In the genomic region with DNA sequence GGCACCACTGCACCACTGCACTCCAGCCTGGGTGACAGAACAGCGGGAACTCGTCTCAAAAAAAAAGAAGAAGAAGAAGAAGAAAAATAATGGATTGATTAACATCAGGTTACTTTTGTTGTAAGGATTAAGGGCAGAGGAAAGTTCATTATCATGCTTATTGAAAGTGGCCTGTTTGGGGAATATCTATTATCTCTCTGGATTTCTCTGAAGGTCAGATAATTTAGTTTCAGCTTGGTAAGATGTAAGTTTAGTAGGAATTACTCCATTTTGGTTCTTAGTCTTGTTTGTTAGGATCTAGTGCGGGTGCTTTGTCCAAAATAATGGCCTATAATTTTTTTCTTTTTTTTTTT, we compare ENCODE assay signal across 18 cellular contexts. TPM values are rescaled to one million over a fixed set of nuclear protein-coding genes. Genes with fewer than 3 reads are reported as not detected.
DNase-seq lines count a peak whose midpoint lies in the region; ATAC-seq, FAIRE-seq and TF ChIP-seq lines count a peak whose summit lies in the region.
"Had no signal": no experiment of that assay in that cellular context is flagged by ENCODE, and none has a peak within 500 bp of the region (broad histone marks: within the 10 kb centered on the region; RNA-seq: fewer than 3 reads in every experiment).

No MANE protein-coding gene starts in this region.

- H2BK5ac ChIP-seq in H1 (ENCODE audit: low read depth, low read length) (no peak overlapping the region), neuronal stem cell (ENCODE audit: low read length) (no peak overlapping the region)

- H3K79me2 ChIP-seq in GM23338 (replicated peaks; ENCODE audit: insufficient read depth) (peaks cover 19% of the 10 kb centered on the region), H1 (ENCODE audit: control insufficient read depth in 1 of 2, insufficient read depth in 2 of 2, low read length in 2 of 2) (peaks cover 3 to 16% of the 10 kb centered on the region in 2 experiments; a peak in 3 of 4 replicates)

- H3K4me3 ChIP-seq in GM23338 (no peak overlapping the region), H1 (ENCODE audit: extremely low read depth in 1 of 4, insufficient read depth in 2 of 4, low read depth in 3 of 4, low read length in 4 of 4) (no peak overlapping the region), neuronal stem cell (ENCODE audit: low read length in 2 of 2) (no peak overlapping the region), pancreas (no peak overlapping the region)
- H3K4me3 ChIP-seq: A549 had no signal

- H3K36me3 Mint-ChIP-seq in T-helper 2 cell treated with Interferon-gamma antibody and Interleukin-4, amounts not matched to agents 5 μg/mL and 100 μg/mL, for 36 hours (ENCODE audit: low read depth) = peaks cover 1% of the 10 kb centered on the region
- H3K36me3 Mint-ChIP-seq in GM23338 (ENCODE audit: low read depth) = no peaks in the 10 kb centered on the region; the same call in 2 of the 3 replicates

- no peaks in the 10 kb centered on the region for H3K36me3 ChIP-seq in GM23338 (ENCODE audit: insufficient read depth)
- H3K36me3 ChIP-seq in H1 (ENCODE audit: control insufficient read depth in 2 of 4, insufficient read depth in 4 of 4, low read length in 3 of 4) = no peaks in the 10 kb centered on the region
- H3K36me3 ChIP-seq in neuronal stem cell (replicated peaks in 1 of 2; ENCODE audit: control insufficient read depth in 2 of 2, insufficient read depth in 2 of 2, low read length in 2 of 2) = no peaks in the 10 kb centered on the region
- no peaks in the 10 kb centered on the region for H3K36me3 ChIP-seq in pancreas

- no peak overlapping the region for H3K4me2 ChIP-seq in GM23338
- H3K4me2 ChIP-seq in H1 (ENCODE audit: insufficient read depth in 1 of 2, low read depth in 2 of 2, low read length in 2 of 2) = no peak overlapping the region
- no peak overlapping the region for H3K4me2 ChIP-seq in neuronal stem cell (ENCODE audit: insufficient read depth, low read length, poor library complexity, severe bottlenecking)
- H3K4me2 ChIP-seq: A549 had no signal

- H2AK5ac ChIP-seq in H1 (ENCODE audit: low read depth, low read length) (no peak overlapping the region), neuronal stem cell (ENCODE audit: low read depth, low read length) (no peak overlapping the region)

- no peak overlapping the region for H4K91ac ChIP-seq in H1 (replicated peaks; ENCODE audit: insufficient read length, low read length)
- H4K91ac ChIP-seq in neuronal stem cell (ENCODE audit: low read depth, low read length, poor library complexity) = no peak overlapping the region

- H2BK120ac ChIP-seq in H1 (replicated peaks; ENCODE audit: low read depth, low read length) (no peak overlapping the region), neuronal stem cell (ENCODE audit: low read depth, low read length) (no peak overlapping the region)

- H3K79me1 ChIP-seq in H1 (ENCODE audit: low read depth, low read length) = peaks cover 6% of the 10 kb centered on the region
- peaks cover 7% of the 10 kb centered on the region for H3K79me1 ChIP-seq in neuronal stem cell (ENCODE audit: low read depth, low read length)

- no peaks in the 10 kb centered on the region for H3K9me3 Mint-ChIP-seq in T-helper 2 cell treated with Interferon-gamma antibody and Interleukin-4, amounts not matched to agents 5 μg/mL and 100 μg/mL, for 36 hours
- H3K9me3 Mint-ChIP-seq in GM23338 = no peaks in the 10 kb centered on the region

- H3K27ac Mint-ChIP-seq in T-helper 2 cell treated with Interferon-gamma antibody and Interleukin-4, amounts not matched to agents 5 μg/mL and 100 μg/mL, for 36 hours = peak overlapping the region; percentile 26
- peak overlapping the region; percentile 48; the same call in 1 of the 2 replicates for H3K27ac Mint-ChIP-seq in GM23338

- FAIRE-seq in H1 (lab: Jason Lieb, UNC) (no peak), pancreas (lab: Jason Lieb, UNC) (no peak)
- FAIRE-seq: A549 had no signal

- peaks cover 13% of the 10 kb centered on the region for H3K4me1 Mint-ChIP-seq in T-helper 2 cell treated with Interferon-gamma antibody and Interleukin-4, amounts not matched to agents 5 μg/mL and 100 μg/mL, for 36 hours (ENCODE audit: low read depth)
- peaks cover 5% of the 10 kb centered on the region; the same call in 2 of the 3 replicates for H3K4me1 Mint-ChIP-seq in GM23338

- TF ChIP-seq EP300 in H1 (IDR thresholded peaks at IDR 0.05; ENCODE audit: borderline replicate concordance in 1 of 2, low read depth in 2 of 2, low read length in 2 of 2) = no peak

- H4K8ac ChIP-seq in H1 (ENCODE audit: extremely low read depth, insufficient read depth, low read length) (no peak overlapping the region), neuronal stem cell (ENCODE audit: low read depth, low read length) (no peak overlapping the region)

- intact Hi-C loops in pancreas (cut with DNase I) = no loop called here

- 90% methylated on average over 3 of the region's 3 CpGs; no CpG with 5 or more reads in 1 of the 2 experiments for WGBS in H1 (ENCODE audit: extremely low coverage in 1 of 2, insufficient coverage in 1 of 2, insufficient read length in 1 of 2, insufficient replicate concordance in 2 of 2, low coverage in 1 of 2, low lambda C conversion rate in 2 of 2, missing lambda C conversion rate in 1 of 2), 2 experiments
- WGBS in neuronal stem cell (ENCODE audit: extremely low coverage in 2 of 2, insufficient read length in 2 of 2, insufficient replicate concordance in 1 of 2), 2 donors = no CpG with 5 or more reads among the region's 3 CpGs
- WGBS in pancreas, 2 donors = 73 to 88% methylated on average over 3 of the region's 3 CpGs

- H3K23me2 ChIP-seq in H1 (ENCODE audit: low read depth, low read length) = peaks cover 6% of the 10 kb centered on the region; the same call in 1 of the 2 replicates

- TF ChIP-seq CTCF in GM23338 (conservative IDR thresholded peaks at IDR 0.05; ENCODE audit: low read depth in 2 of 2) (no peak), H1 (IDR thresholded peaks at IDR 0.05; ENCODE audit: control extremely low read depth in 1 of 3, insufficient read depth in 1 of 3, low read depth in 1 of 3, low read length in 3 of 3) (no peak), pancreas (IDR thresholded peaks at IDR 0.05) (no peak)

- no peak for ATAC-seq in GM23338
- ATAC-seq in HG03354 (IDR thresholded peaks at IDR 0.05; ENCODE audit: poor library complexity, severe bottlenecking, unreplicated experiment) = no peak
- ATAC-seq in pancreas = no peak
- ATAC-seq: A549 had no signal

- H3K18ac ChIP-seq in H1 (ENCODE audit: extremely low read depth, low read length) (no peak overlapping the region), neuronal stem cell (ENCODE audit: low read length) (no peak overlapping the region)

- TF ChIP-seq RAD21 in H1 (IDR thresholded peaks at IDR 0.05 in 1 of 2, conservative IDR thresholded peaks at IDR 0.05 in 1 of 2; ENCODE audit: low read depth in 2 of 2, low read length in 2 of 2) = no peak

- no peak for TF ChIP-seq POLR2A in H1 (IDR thresholded peaks at IDR 0.05; ENCODE audit: control extremely low read depth in 1 of 2, low read depth in 2 of 2, low read length in 2 of 2)

- H3K14ac ChIP-seq in H1 (ENCODE audit: insufficient read length) (no peak overlapping the region), neuronal stem cell (ENCODE audit: low read length) (no peak overlapping the region)

- H3K23ac ChIP-seq in H1 (ENCODE audit: insufficient read length) = no peak overlapping the region
- H3K23ac ChIP-seq in neuronal stem cell (ENCODE audit: low read depth, low read length, poor library complexity) = no peak overlapping the region

- H2BK12ac ChIP-seq in H1 (ENCODE audit: low read depth, low read length) = no peak overlapping the region
- no peak overlapping the region for H2BK12ac ChIP-seq in neuronal stem cell (ENCODE audit: low read length)

- H3K9ac ChIP-seq in H1 (replicated peaks in 1 of 4; ENCODE audit: extremely low read depth in 1 of 4, low read depth in 3 of 4, low read length in 3 of 4) (no peak overlapping the region), neuronal stem cell (ENCODE audit: low read depth, low read length, poor library complexity) (no peak overlapping the region)

- DNase-seq in T-helper 2 cell treated with Interferon-gamma antibody and Interleukin-4, amounts not matched to agents 5 μg/mL and 100 μg/mL, for 36 hours (ENCODE audit: low spot score) = no peak
- DNase-seq in T-helper 2 cell (no peak), GM23338 (ENCODE audit: low spot score) (no peak), H1 (ENCODE audit: low read depth in 1 of 2, low spot score in 2 of 2) (no peak), neuronal stem cell (ENCODE audit: low spot score) (no peak), NCI-H345 (lab: John Stamatoyannopoulos, UW) (no peak), pancreas (no peak)
- DNase-seq: AML-193; Calu3; CD4-positive, alpha-beta memory T cell; DMS79 treated with DMSO at 0.1 percent for 48 hours; GF-D8; H7 had no signal

- H3F3A ChIP-seq in GM23338 (replicated peaks; ENCODE audit: low read depth) = no peaks in the 10 kb centered on the region

- POLR2A ChIA-PET in H1 (lab: Charles Lee; ENCODE audit: partially characterized antibody) = interaction anchor here (0.7 kb wide), 1 partner anchor 28 kb away, joined by 4 read pairs; no protein-coding TSS in a partner anchor

- CTCF ChIA-PET in H1 (lab: Charles Lee; ENCODE audit: partially characterized antibody) = no interaction called here

- H2BK15ac ChIP-seq in H1 (ENCODE audit: low read length) = no peak overlapping the region
- no peak overlapping the region for H2BK15ac ChIP-seq in neuronal stem cell (ENCODE audit: low read length)

- H4K20me1 ChIP-seq in GM23338 (replicated peaks; ENCODE audit: insufficient read depth) (no peaks in the 10 kb centered on the region), H1 (replicated peaks in 1 of 2; ENCODE audit: control insufficient read depth in 1 of 2, insufficient read depth in 2 of 2, low read length in 2 of 2) (peaks cover 0 to 3% of the 10 kb centered on the region in 2 experiments)

- no peak overlapping the region for H3K56ac ChIP-seq in H1 (replicated peaks; ENCODE audit: insufficient read length, low read depth, low read length)

- 0 out of 2 replicates have a peak, but pooled peaks cover 3% of the 10 kb centered on the region for H3K9me2 ChIP-seq in GM23338 (ENCODE audit: insufficient read depth)

- H3K27me3 ChIP-seq in GM23338 (ENCODE audit: insufficient read depth) (no peaks in the 10 kb centered on the region), H1 (replicated peaks in 1 of 4; ENCODE audit: control insufficient read depth in 3 of 4, extremely low read depth in 1 of 4, insufficient read depth in 3 of 4, low read length in 3 of 4) (no peaks in the 10 kb centered on the region), neuronal stem cell (ENCODE audit: control insufficient read depth in 3 of 3, insufficient read depth in 3 of 3, low read depth in 1 of 3, low read length in 3 of 3) (no peaks in the 10 kb centered on the region), pancreas (no peaks in the 10 kb centered on the region)

- H3K4me1 ChIP-seq in GM23338 (ENCODE audit: insufficient read depth) (0 out of 2 replicates have a peak, but pooled peaks cover 5% of the 10 kb centered on the region), H1 (replicated peaks in 1 of 4; ENCODE audit: control insufficient read depth in 3 of 4, insufficient read depth in 4 of 4, low read length in 3 of 4) (peaks cover 2 to 6% (median 3%) of the 10 kb centered on the region in 4 experiments; a peak in 3 of 7 replicates), neuronal stem cell (ENCODE audit: control insufficient read depth in 2 of 2, insufficient read depth in 1 of 2, low read depth in 1 of 2, low read length in 2 of 2) (peaks cover 3 to 4% of the 10 kb centered on the region in 2 donors), pancreas (peaks cover 0 to 10% (median 5%) of the 10 kb centered on the region in 3 donors)

- H3K27ac ChIP-seq in GM23338 (ENCODE audit: low read depth) (no peak overlapping the region), H1 (ENCODE audit: low read depth, low read length) (no peak overlapping the region), neuronal stem cell (replicated peaks; ENCODE audit: low read length) (no peak overlapping the region), pancreas (no peak overlapping the region)
- H3K27ac ChIP-seq: 22Rv1, A549, C4-2B had no signal

- H2BK20ac ChIP-seq in H1 (ENCODE audit: low read length) = no peak overlapping the region

- H3K4me3 Mint-ChIP-seq in T-helper 2 cell treated with Interferon-gamma antibody and Interleukin-4, amounts not matched to agents 5 μg/mL and 100 μg/mL, for 36 hours = no peak overlapping the region
- no peak overlapping the region for H3K4me3 Mint-ChIP-seq in GM23338

- H3K27me3 Mint-ChIP-seq in T-helper 2 cell treated with Interferon-gamma antibody and Interleukin-4, amounts not matched to agents 5 μg/mL and 100 μg/mL, for 36 hours (ENCODE audit: low read depth) = peaks cover 2% of the 10 kb centered on the region
- H3K27me3 Mint-ChIP-seq in GM23338 (ENCODE audit: insufficient read depth, low read depth, poor library complexity) = peaks cover 8% of the 10 kb centered on the region

- 0 out of 2 replicates have a peak overlapping the region, but pooled peaks have one; percentile 0 for H2AFZ ChIP-seq in GM23338
- H2AFZ ChIP-seq in H1 (ENCODE audit: low read length) = 0 out of 2 replicates have a peak overlapping the region, but pooled peaks have one; percentile 7
- H2AFZ ChIP-seq in neuronal stem cell (ENCODE audit: low read length) = peak overlapping the region; percentile 11

- H3K9me3 ChIP-seq in H1 (ENCODE audit: insufficient read depth in 2 of 2, low read depth in 1 of 2, low read length in 1 of 2) (no peaks in the 10 kb centered on the region), neuronal stem cell (replicated peaks in 1 of 2; ENCODE audit: control insufficient read depth in 2 of 2, insufficient read depth in 1 of 2, low read depth in 1 of 2, low read length in 2 of 2) (no peaks in the 10 kb centered on the region), pancreas (no peaks in the 10 kb centered on the region)
- H3K9me3 ChIP-seq: A549 had no signal

- no peak overlapping the region for H4K5ac ChIP-seq in H1 (ENCODE audit: insufficient read length, low read depth, low read length)

- H3K4ac ChIP-seq in H1 (replicated peaks; ENCODE audit: insufficient read length, low read depth, low read length) (no peak overlapping the region), neuronal stem cell (ENCODE audit: low read length) (no peak overlapping the region)

RNA-seq across cellular contexts. Expression of a gene that starts 2.5 kb away (rescaled TPM):
- 48.9 and 54.3 TPM in 2 replicates for total RNA-seq in GM23338 (2014; rRNA removed; shearing (Covaris generic))
- 32.8 and 34.4 TPM in 2 replicates for polyA plus RNA-seq in GM23338 (2016; fragmentation: Nextera tagmentation; extraction: Ambion mirVana)
- 46.2 and 47.6 TPM in 2 replicates for total RNA-seq in H1 (2021; fragmentation: NEBNext Ultra II Directional; extraction: Animal tissue kit (Norgen Biotek cat#: 25700))
- 55.3 and 58.0 TPM in 2 replicates for polyA plus RNA-seq in H1 (2011; rRNA removed)
- 52.0 TPM for polyA plus RNA-seq in H1 (2011; cell fraction: cytosol; rRNA removed)
- 56.4 TPM for polyA plus RNA-seq in H1 (2011; cell fraction: nucleus; rRNA removed)
- polyA plus RNA-seq in H1 (2012, experiment 1 of 2) = 42.7 to 53.2 TPM (median 52.7 TPM) in 4 replicates
- 61.6 TPM for polyA plus RNA-seq in H1 (2012, experiment 2 of 2)
- polyA plus RNA-seq in H1 (2013, experiment 1 of 2) = 22.3 TPM
- 21.8 TPM for polyA plus RNA-seq in H1 (2013, experiment 2 of 2)
- polyA minus RNA-seq in H1 (2011; rRNA and poly(A)+ RNA removed) = 42.2 and 52.5 TPM in 2 replicates
- polyA minus RNA-seq in H1 (2011; cell fraction: cytosol; rRNA and poly(A)+ RNA removed) = 24.7 TPM
- 34.0 TPM for polyA minus RNA-seq in H1 (2011; cell fraction: nucleus; rRNA and poly(A)+ RNA removed)
- 17.9 TPM for polyA plus RNA-seq in neuronal stem cell (2013, experiment 1 of 2)
- 17.5 TPM for polyA plus RNA-seq in neuronal stem cell (2013, experiment 2 of 2)
- 10 to 100 TPM; 11.5 to 20.8 (median 13.0) TPM for total RNA-seq in pancreas
- 10 to 100 TPM; 14.0 to 20.6 TPM for polyA plus RNA-seq in pancreas

RNA-seq across cellular contexts. Expression of a gene that starts 56.9 kb away (rescaled TPM):
- 7.8 and 8.8 TPM in 2 replicates for total RNA-seq in GM23338 (2014; rRNA removed; shearing (Covaris generic))
- polyA plus RNA-seq in GM23338 (2016; fragmentation: Nextera tagmentation; extraction: Ambion mirVana) = 6.2 and 7.0 TPM in 2 replicates
- 4.4 and 4.8 TPM in 2 replicates for total RNA-seq in H1 (2021; fragmentation: NEBNext Ultra II Directional; extraction: Animal tissue kit (Norgen Biotek cat#: 25700))
- 6.0 and 7.1 TPM in 2 replicates for polyA plus RNA-seq in H1 (2011; rRNA removed)
- polyA plus RNA-seq in H1 (2011; cell fraction: cytosol; rRNA removed) = 6.7 TPM
- 24.1 TPM for polyA plus RNA-seq in H1 (2011; cell fraction: nucleus; rRNA removed)
- 5.7 to 9.0 TPM (median 7.4 TPM) in 4 replicates for polyA plus RNA-seq in H1 (2012, experiment 1 of 2)
- 4.7 TPM for polyA plus RNA-seq in H1 (2012, experiment 2 of 2)
- polyA plus RNA-seq in H1 (2013, experiment 1 of 2) = 3.6 TPM
- 3.5 TPM for polyA plus RNA-seq in H1 (2013, experiment 2 of 2)
- polyA minus RNA-seq in H1 (2011; rRNA and poly(A)+ RNA removed) = 5.5 and 6.8 TPM in 2 replicates
- 2.9 TPM for polyA minus RNA-seq in H1 (2011; cell fraction: cytosol; rRNA and poly(A)+ RNA removed)
- polyA minus RNA-seq in H1 (2011; cell fraction: nucleus; rRNA and poly(A)+ RNA removed) = 1.7 TPM
- 0.21 TPM for polyA plus RNA-seq in neuronal stem cell (2013, experiment 1 of 2)
- polyA plus RNA-seq in neuronal stem cell (2013, experiment 2 of 2) = 0.12 TPM
- total RNA-seq in pancreas = under 1 TPM in 3 of 6 donors, not detected in 3; 0.12 to 0.19 (median 0.12) TPM
- polyA plus RNA-seq in pancreas = under 1 TPM; 0.19 to 0.85 TPM
- total RNA-seq: Calu3 had no signal
- polyA plus RNA-seq: BJ; CD4-positive, alpha-beta memory T cell had no signal
